In the genomic region with DNA sequence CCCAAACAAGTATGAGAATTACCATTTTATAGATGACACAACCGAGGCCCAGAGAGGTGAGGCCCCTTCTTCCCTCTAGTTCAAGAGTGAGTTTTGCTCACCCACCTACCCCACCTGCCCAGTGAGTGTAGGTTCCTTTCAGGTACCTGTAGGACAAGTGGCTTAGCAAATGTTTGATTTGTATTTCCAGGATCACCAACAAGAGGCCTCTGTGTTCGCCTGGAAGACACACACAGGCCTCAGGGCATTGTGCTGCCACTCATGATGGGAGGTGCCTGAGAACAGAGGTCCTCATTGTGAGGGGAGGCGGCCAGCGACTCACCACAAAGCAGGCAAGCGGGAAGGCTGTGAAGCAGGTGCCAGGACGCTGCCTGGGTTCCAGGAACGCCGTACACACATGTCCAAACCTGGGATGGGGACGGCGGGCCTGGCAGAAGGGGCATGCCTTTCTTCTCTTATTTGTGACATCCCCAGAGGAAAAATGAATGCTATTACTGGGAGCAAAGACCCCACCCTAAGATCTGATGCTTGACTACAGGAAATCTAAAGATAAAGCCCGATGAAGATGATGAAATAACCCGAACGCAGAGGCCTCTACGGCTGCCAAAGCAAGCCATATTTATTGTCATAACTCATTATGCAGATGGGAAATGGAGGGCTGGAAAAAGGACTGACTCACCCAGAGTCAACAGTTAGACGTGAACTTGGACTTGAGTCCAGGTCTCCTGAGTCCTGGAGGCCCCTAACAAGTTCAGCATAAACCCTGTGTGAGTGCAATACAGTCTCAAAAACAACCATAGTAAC, we compare ENCODE assay signal across 8 cellular contexts.
DNase-seq lines count a peak whose midpoint lies in the region; ATAC-seq and TF ChIP-seq lines count a peak whose summit lies in the region.
"Had no signal": no experiment of that assay in that cellular context is flagged by ENCODE, and none has a peak within 500 bp of the region (broad histone marks: within the 10 kb centered on the region; RNA-seq: fewer than 3 reads in every experiment).

No MANE protein-coding gene starts in this region.

- no peak for TF ChIP-seq CTCF in foreskin keratinocyte (conservative IDR thresholded peaks at IDR 0.05)
- no peak for TF ChIP-seq CTCF in endodermal cell (conservative IDR thresholded peaks at IDR 0.05)

- peak; percentile 65 for ATAC-seq in foreskin keratinocyte
- peak; percentile 67 for ATAC-seq in sciatic nerve
- no peak for ATAC-seq in GM19455 (IDR thresholded peaks at IDR 0.05; ENCODE audit: unreplicated experiment)

- H3K9me3 Mint-ChIP-seq in endodermal cell = no peaks in the 10 kb centered on the region

- H3K27me3 Mint-ChIP-seq in endodermal cell (ENCODE audit: insufficient read depth) = no peaks in the 10 kb centered on the region

- H3K9me3 ChIP-seq in MG63 (no peaks in the 10 kb centered on the region), endodermal cell (ENCODE audit: control insufficient read depth, low read length) (no peaks in the 10 kb centered on the region)
- H3K9me3 ChIP-seq: neutrophil had no signal

- H3K4me3 Mint-ChIP-seq in endodermal cell = no peak overlapping the region

- peaks cover 4% of the 10 kb centered on the region for H3K4me1 Mint-ChIP-seq in endodermal cell

- peaks cover 30% of the 10 kb centered on the region for H3K4me1 ChIP-seq in foreskin keratinocyte
- H3K4me1 ChIP-seq in endodermal cell (ENCODE audit: control insufficient read depth, insufficient read depth, low read length) = no peaks in the 10 kb centered on the region

- H3K36me3 Mint-ChIP-seq in endodermal cell (ENCODE audit: low read depth) = peaks cover 55% of the 10 kb centered on the region

- no peak overlapping the region for H3K27ac Mint-ChIP-seq in endodermal cell

- peak; percentile 76 for DNase-seq in MG63
- DNase-seq in SIG-M5 (lab: John Stamatoyannopoulos, UW) = peak; percentile 4
- DNase-seq in foreskin keratinocyte = peak in 1 of 2 donors; percentile 64
- DNase-seq in sciatic nerve (ENCODE audit: low spot score) = no peak
- no peak for DNase-seq in endodermal cell
- DNase-seq in NCI-H1694 treated with DMSO at 0.1 percent for 48 hours (lab: John Stamatoyannopoulos, UW) = no peak

- no peak overlapping the region for H3K27ac ChIP-seq in foreskin keratinocyte
- H3K27ac ChIP-seq in endodermal cell (ENCODE audit: low read depth, low read length) = no peak overlapping the region
- H3K27ac ChIP-seq: neutrophil had no signal

- 89 to 93% methylated on average over 12 to 15 of the region's 15 CpGs for WGBS in endodermal cell (ENCODE audit: insufficient coverage in 1 of 2, insufficient read length in 1 of 2), 2 experiments

- H3K4me3 ChIP-seq in MG63 (no peak overlapping the region), endodermal cell (ENCODE audit: low read length) (no peak overlapping the region)

- no peaks in the 10 kb centered on the region for H3K27me3 ChIP-seq in MG63
- no peaks in the 10 kb centered on the region for H3K27me3 ChIP-seq in foreskin keratinocyte
- H3K27me3 ChIP-seq in endodermal cell (ENCODE audit: control insufficient read depth, insufficient read depth, low read length, poor library complexity, severe bottlenecking) = no peaks in the 10 kb centered on the region
- H3K27me3 ChIP-seq: neutrophil had no signal

- intact Hi-C loops in sciatic nerve (cut with DNase I) = no loop called here

- H3K36me3 ChIP-seq in MG63 (peaks cover 16% of the 10 kb centered on the region), endodermal cell (ENCODE audit: control insufficient read depth, insufficient read depth, low read length) (peaks cover 79% of the 10 kb centered on the region)
- H3K36me3 ChIP-seq: neutrophil had no signal

- no peak overlapping the region for H3K9ac ChIP-seq in endodermal cell (ENCODE audit: extremely low read depth, low read length, poor library complexity, severe bottlenecking)

Comparison
In these comparisons a context has a peak if more than half of its experiments do, and no peak if none do; other contexts are left out.
1. DNase-seq: peak in MG63 (single experiment) and SIG-M5 (single experiment); none in sciatic nerve (single experiment), endodermal cell (single experiment) and NCI-H1694 treated with DMSO at 0.1 percent for 48 hours (single experiment).